Comparison of ENCODE assay signal across 24 cellular contexts in the genomic region with DNA sequence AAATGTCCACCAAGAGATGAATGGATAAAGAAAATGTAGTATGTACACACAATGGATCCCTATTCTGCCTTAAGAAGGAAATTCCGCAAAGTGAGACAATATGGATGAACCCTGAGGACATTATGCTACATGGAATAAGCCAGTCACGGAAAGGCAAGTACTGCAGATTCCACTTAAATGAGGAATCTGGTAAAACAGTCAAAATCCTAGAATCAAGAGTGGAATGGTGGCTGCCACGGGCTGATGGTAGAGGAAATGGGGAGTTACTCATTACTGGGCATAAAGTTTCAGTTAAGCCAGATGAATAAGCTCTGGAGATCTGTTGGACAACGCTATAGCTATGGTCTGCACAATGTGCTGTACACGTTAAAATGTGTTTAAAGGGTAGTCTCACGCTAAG. TPM values are rescaled to one million over a fixed set of nuclear protein-coding genes. Genes with fewer than 3 reads are reported as not detected.
DNase-seq lines count a peak whose midpoint lies in the region; ATAC-seq and TF ChIP-seq lines count a peak whose summit lies in the region.
"Had no signal": no experiment of that assay in that cellular context is flagged by ENCODE, and none has a peak within 500 bp of the region (broad histone marks: within the 10 kb centered on the region; RNA-seq: fewer than 3 reads in every experiment).

No MANE protein-coding gene starts in this region.

- H2BK5ac ChIP-seq in trophoblast cell (ENCODE audit: low read depth, low read length, poor library complexity), result no peak overlapping the region

- H3K14ac ChIP-seq in trophoblast cell (ENCODE audit: low read length), result no peak overlapping the region

- ATAC-seq in left lung (no peak), HG02884 (IDR thresholded peaks at IDR 0.05; ENCODE audit: unreplicated experiment) (no peak)
- ATAC-seq: body of pancreas, heart right ventricle had no signal

- H3K4me1 ChIP-seq in OCI-LY1 (ENCODE audit: insufficient read depth, low read length, severe bottlenecking), result peaks cover 58% of the 10 kb centered on the region
- H3K4me1 ChIP-seq in trophoblast cell (ENCODE audit: control insufficient read depth in 1 of 2, insufficient read depth in 2 of 2, low read length in 2 of 2), result peaks cover 33 to 37% of the 10 kb centered on the region in 2 experiments
- peaks cover 9 to 48% (median 35%) of the 10 kb centered on the region in 4 donors for H3K4me1 ChIP-seq in stomach
- H3K4me1 ChIP-seq in left lung, result peaks cover 0 to 40% of the 10 kb centered on the region in 2 donors

- H3K4me3 ChIP-seq in OCI-LY1 (ENCODE audit: low read depth, low read length, poor library complexity, severe bottlenecking) (no peak overlapping the region), trophoblast cell (ENCODE audit: low read depth, low read length) (no peak overlapping the region), stomach (no peak overlapping the region), left lung (no peak overlapping the region)
- H3K4me3 ChIP-seq: body of pancreas, heart right ventricle, left ventricle myocardium inferior, vagina had no signal

- POLR2A ChIA-PET in activated CD4-positive, alpha-beta memory T cell treated with anti-CD3 and anti-CD28 coated beads for 36 hours (lab: Charles Lee), result no interaction called here
- POLR2A ChIA-PET in activated CD4-positive, alpha-beta memory T cell treated with anti-CD3 and anti-CD28 coated beads, Interleukin-2, amount 10 ng/mL, durations not matched to agents 7 days and 5 days (lab: Charles Lee), result interaction anchor here (0.7 kb wide), 2 partner anchors 8 to 38 kb away, joined by 3 read pairs; no protein-coding TSS in a partner anchor

- H3K27ac Mint-ChIP-seq in activated CD4-positive, alpha-beta memory T cell treated with anti-CD3 and anti-CD28 coated beads for 36 hours, result peak overlapping the region; percentile 30
- no peak overlapping the region for H3K27ac Mint-ChIP-seq in activated CD4-positive, alpha-beta memory T cell treated with anti-CD3 and anti-CD28 coated beads, Interleukin-2, amount 10 ng/mL, durations not matched to agents 7 days and 5 days
- peak overlapping the region; percentile 13 for H3K27ac Mint-ChIP-seq in endothelial cell (ENCODE audit: unreplicated experiment)
- H3K27ac Mint-ChIP-seq: activated naive CD8-positive, alpha-beta T cell treated with anti-CD3 and anti-CD28 coated beads, Interleukin-2, amount 10 ng/mL, durations not matched to agents 7 days and 5 days; endodermal cell had no signal

- intact Hi-C loops in activated CD4-positive, alpha-beta memory T cell treated with anti-CD3 and anti-CD28 coated beads for 36 hours (cut with micrococcal nuclease), result no loop called here
- intact Hi-C loops in stomach (cut with DNase I; ENCODE audit: low total_unique reads) (no loop called here), left lung (cut with DNase I) (no loop called here)

- H3F3A ChIP-seq in OCI-LY1 (ENCODE audit: insufficient read depth, low read length), result no peaks in the 10 kb centered on the region

- peaks cover 13% of the 10 kb centered on the region for H3K36me3 Mint-ChIP-seq in activated CD4-positive, alpha-beta memory T cell treated with anti-CD3 and anti-CD28 coated beads for 36 hours
- H3K36me3 Mint-ChIP-seq in activated CD4-positive, alpha-beta memory T cell treated with anti-CD3 and anti-CD28 coated beads, Interleukin-2, amount 10 ng/mL, durations not matched to agents 7 days and 5 days (ENCODE audit: low read depth), result peaks cover 51% of the 10 kb centered on the region
- no peaks in the 10 kb centered on the region for H3K36me3 Mint-ChIP-seq in endothelial cell (ENCODE audit: low read depth, unreplicated experiment)

- H3K4ac ChIP-seq in trophoblast cell (ENCODE audit: low read depth, low read length), result no peak overlapping the region

- H3K9me2 ChIP-seq in OCI-LY1 (ENCODE audit: low read depth, low read length), result no peaks in the 10 kb centered on the region

- TF ChIP-seq CTCF in OCI-LY1 (IDR thresholded peaks at IDR 0.05; ENCODE audit: low read length) (no peak), endothelial cell (IDR thresholded peaks at IDR 0.05; ENCODE audit: unreplicated experiment) (no peak), stomach (IDR thresholded peaks at IDR 0.05) (no peak), left lung (IDR thresholded peaks at IDR 0.05) (no peak)

- no peak overlapping the region for H2BK120ac ChIP-seq in trophoblast cell (ENCODE audit: insufficient read depth, low read length, poor library complexity)

- no peaks in the 10 kb centered on the region for H3K27me3 Mint-ChIP-seq in activated CD4-positive, alpha-beta memory T cell treated with anti-CD3 and anti-CD28 coated beads for 36 hours
- no peaks in the 10 kb centered on the region for H3K27me3 Mint-ChIP-seq in activated CD4-positive, alpha-beta memory T cell treated with anti-CD3 and anti-CD28 coated beads, Interleukin-2, amount 10 ng/mL, durations not matched to agents 7 days and 5 days
- peaks cover under 1% of the 10 kb centered on the region for H3K27me3 Mint-ChIP-seq in endothelial cell (ENCODE audit: unreplicated experiment)
- H3K27me3 Mint-ChIP-seq: activated naive CD8-positive, alpha-beta T cell treated with anti-CD3 and anti-CD28 coated beads, Interleukin-2, amount 10 ng/mL, durations not matched to agents 7 days and 5 days had no signal

- peaks cover 29% of the 10 kb centered on the region for H3K79me1 ChIP-seq in trophoblast cell (ENCODE audit: low read length)

- no peak for DNase-seq in activated CD4-positive, alpha-beta memory T cell treated with anti-CD3 and anti-CD28 coated beads for 36 hours
- no peak for DNase-seq in activated CD4-positive, alpha-beta memory T cell treated with anti-CD3 and anti-CD28 coated beads, Interleukin-2, amount 10 ng/mL, durations not matched to agents 7 days and 5 days
- DNase-seq in endothelial cell (ENCODE audit: low spot score), result no peak
- peak; percentile 83 to 87 for DNase-seq in trophoblast cell
- DNase-seq in stomach, result no peak
- DNase-seq in left lung, result no peak
- DNase-seq: activated CD4-positive, alpha-beta T cell treated with anti-CD3 and anti-CD28 coated beads, Interleukin-2, amount 50 U/mL, for 4 hours; activated naive CD8-positive, alpha-beta T cell treated with anti-CD3 and anti-CD28 coated beads, Interleukin-2, amount 10 ng/mL, durations not matched to agents 7 days and 5 days; endodermal cell; heart right ventricle; left ventricle myocardium inferior; midbrain; MM.1S; SIG-M5; stimulated activated CD4-positive, alpha-beta T cell treated with anti-CD3 and anti-CD28 coated beads, Interleukin-4, amount 100 ng/mL, for 1 hour had no signal

- H4K8ac ChIP-seq in trophoblast cell (ENCODE audit: low read depth, low read length), result no peak overlapping the region

- H3K9ac ChIP-seq in OCI-LY1 (ENCODE audit: low read length) (no peak overlapping the region), trophoblast cell (ENCODE audit: low read length) (no peak overlapping the region)

- H3K36me3 ChIP-seq in OCI-LY1 (ENCODE audit: insufficient read depth, low read length), result peaks cover 10% of the 10 kb centered on the region; the same call in 1 of the 2 replicates
- no peaks in the 10 kb centered on the region for H3K36me3 ChIP-seq in trophoblast cell (ENCODE audit: control insufficient read depth in 1 of 2, insufficient read depth in 2 of 2, low read length in 2 of 2)
- no peaks in the 10 kb centered on the region for H3K36me3 ChIP-seq in stomach
- peaks cover 0 to 4% of the 10 kb centered on the region in 2 donors for H3K36me3 ChIP-seq in left lung
- H3K36me3 ChIP-seq: BE2C, left ventricle myocardium inferior, vagina had no signal

- H3K9me3 ChIP-seq in OCI-LY1 (ENCODE audit: low read length) (peaks cover 3% of the 10 kb centered on the region; the same call in 1 of the 2 replicates), trophoblast cell (ENCODE audit: insufficient read depth, low read depth, low read length) (no peaks in the 10 kb centered on the region), stomach (no peaks in the 10 kb centered on the region), left lung (no peaks in the 10 kb centered on the region)
- H3K9me3 ChIP-seq: BE2C, body of pancreas, left ventricle myocardium inferior, vagina had no signal

- H4K20me1 ChIP-seq in OCI-LY1 (ENCODE audit: insufficient read depth, low read length), result no peaks in the 10 kb centered on the region

- H4K91ac ChIP-seq in trophoblast cell (ENCODE audit: low read depth, low read length), result no peak overlapping the region

- H3K4me2 ChIP-seq in OCI-LY1 (ENCODE audit: low read length) (no peak overlapping the region), trophoblast cell (ENCODE audit: low read length) (no peak overlapping the region)

- H2BK12ac ChIP-seq in trophoblast cell (ENCODE audit: low read length), result no peak overlapping the region

- 0 out of 2 replicates have a peak, but pooled peaks cover 3% of the 10 kb centered on the region for H3K79me2 ChIP-seq in OCI-LY1 (ENCODE audit: insufficient read depth, low read length)
- H3K79me2 ChIP-seq in trophoblast cell (ENCODE audit: control insufficient read depth, insufficient read depth, low read length, poor library complexity), result peaks cover 2% of the 10 kb centered on the region

- H2AK5ac ChIP-seq in trophoblast cell (ENCODE audit: low read length), result no peak overlapping the region

- H2AFZ ChIP-seq in OCI-LY1 (ENCODE audit: low read length) (no peak overlapping the region), trophoblast cell (ENCODE audit: insufficient read depth, low read length, poor library complexity) (no peak overlapping the region)

- H3K23ac ChIP-seq in trophoblast cell (ENCODE audit: low read length), result no peak overlapping the region

- H3K9me3 Mint-ChIP-seq in activated CD4-positive, alpha-beta memory T cell treated with anti-CD3 and anti-CD28 coated beads for 36 hours, result peaks cover 4% of the 10 kb centered on the region
- H3K9me3 Mint-ChIP-seq in activated CD4-positive, alpha-beta memory T cell treated with anti-CD3 and anti-CD28 coated beads, Interleukin-2, amount 10 ng/mL, durations not matched to agents 7 days and 5 days, result no peaks in the 10 kb centered on the region
- H3K9me3 Mint-ChIP-seq in endothelial cell (ENCODE audit: unreplicated experiment), result no peaks in the 10 kb centered on the region
- H3K9me3 Mint-ChIP-seq: activated naive CD8-positive, alpha-beta T cell treated with anti-CD3 and anti-CD28 coated beads, Interleukin-2, amount 10 ng/mL, durations not matched to agents 7 days and 5 days had no signal

- TF ChIP-seq POLR2A in stomach (IDR thresholded peaks at IDR 0.05), result no peak

- no peak overlapping the region for H3K4me3 Mint-ChIP-seq in activated CD4-positive, alpha-beta memory T cell treated with anti-CD3 and anti-CD28 coated beads for 36 hours
- H3K4me3 Mint-ChIP-seq in activated CD4-positive, alpha-beta memory T cell treated with anti-CD3 and anti-CD28 coated beads, Interleukin-2, amount 10 ng/mL, durations not matched to agents 7 days and 5 days, result no peak overlapping the region
- no peak overlapping the region for H3K4me3 Mint-ChIP-seq in endothelial cell (ENCODE audit: unreplicated experiment)
- H3K4me3 Mint-ChIP-seq: activated naive CD8-positive, alpha-beta T cell treated with anti-CD3 and anti-CD28 coated beads, Interleukin-2, amount 10 ng/mL, durations not matched to agents 7 days and 5 days; endodermal cell had no signal

- peaks cover 67% of the 10 kb centered on the region for H3K4me1 Mint-ChIP-seq in activated CD4-positive, alpha-beta memory T cell treated with anti-CD3 and anti-CD28 coated beads for 36 hours (ENCODE audit: low read depth)
- H3K4me1 Mint-ChIP-seq in activated CD4-positive, alpha-beta memory T cell treated with anti-CD3 and anti-CD28 coated beads, Interleukin-2, amount 10 ng/mL, durations not matched to agents 7 days and 5 days, result peaks cover 60% of the 10 kb centered on the region
- peaks cover 23% of the 10 kb centered on the region for H3K4me1 Mint-ChIP-seq in endothelial cell (ENCODE audit: unreplicated experiment)

- WGBS in trophoblast cell (ENCODE audit: extremely low coverage, insufficient coverage, insufficient read length), result no CpG with 5 or more reads among the region's 6 CpGs
- WGBS in stomach, 5 donors, result 81 to 92% (median 87%) methylated on average over 6 of the region's 6 CpGs

- H3K27me3 ChIP-seq in OCI-LY1 (ENCODE audit: insufficient read depth, low read length), result no peaks in the 10 kb centered on the region
- H3K27me3 ChIP-seq in trophoblast cell (ENCODE audit: insufficient read depth, low read length), result no peaks in the 10 kb centered on the region
- no peaks in the 10 kb centered on the region for H3K27me3 ChIP-seq in stomach
- H3K27me3 ChIP-seq in left lung, result no peaks in the 10 kb centered on the region
- H3K27me3 ChIP-seq: BE2C, body of pancreas, heart right ventricle, vagina had no signal

- no peak overlapping the region for H3K18ac ChIP-seq in trophoblast cell (ENCODE audit: low read length)

- H3K27ac ChIP-seq in OCI-LY1 (ENCODE audit: low read depth, low read length, poor library complexity, severe bottlenecking), result peak overlapping the region; percentile 89
- H3K27ac ChIP-seq in trophoblast cell (ENCODE audit: low read depth, low read length), result no peak overlapping the region
- no peak overlapping the region for H3K27ac ChIP-seq in stomach
- peak overlapping the region in 1 of 2 donors; percentile 10 for H3K27ac ChIP-seq in left lung
- H3K27ac ChIP-seq: body of pancreas, heart right ventricle, left ventricle myocardium inferior, vagina had no signal

- CTCF ChIA-PET in activated CD4-positive, alpha-beta memory T cell treated with anti-CD3 and anti-CD28 coated beads for 36 hours (lab: Charles Lee), result no interaction called here
- CTCF ChIA-PET in activated CD4-positive, alpha-beta memory T cell treated with anti-CD3 and anti-CD28 coated beads, Interleukin-2, amount 10 ng/mL, durations not matched to agents 7 days and 5 days (lab: Charles Lee), result interaction anchor here (0.7 to 1.9 kb wide), 2 partner anchors 48 to 252 kb away, joined by 3 to 8 read pairs; a partner anchor contains a TSS

- no peak overlapping the region for H4K12ac ChIP-seq in trophoblast cell (ENCODE audit: low read depth, low read length)

- no peak for TF ChIP-seq EP300 in stomach (IDR thresholded peaks at IDR 0.05)

RNA-seq across cellular contexts. Expression of a gene that starts 47.2 kb away (rescaled TPM):
- 100 to 1,000 TPM in 1 of 2 experiments, 10 to 100 TPM in 1; 98.2 to 104 TPM for total RNA-seq in activated CD4-positive, alpha-beta memory T cell treated with anti-CD3 and anti-CD28 coated beads for 36 hours
- total RNA-seq in activated CD4-positive, alpha-beta memory T cell treated with anti-CD3 and anti-CD28 coated beads, Interleukin-2, amount 10 ng/mL, durations not matched to agents 7 days and 5 days, result 100 to 1,000 TPM; 301 to 316 TPM
- 69.3 TPM for total RNA-seq in endothelial cell (ENCODE audit: unreplicated experiment)
- 29.6 and 30.3 TPM in 2 replicates for polyA plus RNA-seq in trophoblast cell (2013)
- total RNA-seq in stomach, result 10 to 100 TPM in 4 of 5 donors, 1 to 10 TPM in 1; 7.1 to 86.6 (median 29.8) TPM
- polyA plus RNA-seq in stomach, result 1 to 10 TPM; 6.6 to 8.2 (median 6.9) TPM
- total RNA-seq in left lung, result 10 to 100 TPM; 33.6 to 83.2 TPM

RNA-seq across cellular contexts. Expression of a gene that starts 53.1 kb away (rescaled TPM):
- not detected for total RNA-seq in activated CD4-positive, alpha-beta memory T cell treated with anti-CD3 and anti-CD28 coated beads for 36 hours
- total RNA-seq in activated CD4-positive, alpha-beta memory T cell treated with anti-CD3 and anti-CD28 coated beads, Interleukin-2, amount 10 ng/mL, durations not matched to agents 7 days and 5 days, result not detected
- not detected for total RNA-seq in endothelial cell (ENCODE audit: unreplicated experiment)
- polyA plus RNA-seq in trophoblast cell (2013), result not detected in 2 replicates
- not detected for total RNA-seq in stomach
- not detected for polyA plus RNA-seq in stomach
- not detected for total RNA-seq in left lung
- total RNA-seq: activated naive CD8-positive, alpha-beta T cell treated with anti-CD3 and anti-CD28 coated beads, Interleukin-2, amount 10 ng/mL, durations not matched to agents 7 days and 5 days; body of pancreas; endodermal cell; fibroblast of lung; G401; heart right ventricle; left ventricle myocardium inferior; renal cortical epithelial cell; subcutaneous adipose tissue; vagina had no signal
- polyA plus RNA-seq: fibroblast of lung, heart right ventricle had no signal

Comparison
In these comparisons a context has a peak if more than half of its experiments do, and no peak if none do; other contexts are left out.
1. DNase-seq: peak in trophoblast cell (2 of 2); none in activated CD4-positive, alpha-beta memory T cell treated with anti-CD3 and anti-CD28 coated beads for 36 hours (single experiment), activated CD4-positive, alpha-beta memory T cell treated with anti-CD3 and anti-CD28 coated beads, Interleukin-2, amount 10 ng/mL, durations not matched to agents 7 days and 5 days (single experiment), endothelial cell (single experiment), stomach (single experiment) and left lung (0 of 2).